Comparison of ENCODE assay signal across 16 cellular contexts in the genomic region with DNA sequence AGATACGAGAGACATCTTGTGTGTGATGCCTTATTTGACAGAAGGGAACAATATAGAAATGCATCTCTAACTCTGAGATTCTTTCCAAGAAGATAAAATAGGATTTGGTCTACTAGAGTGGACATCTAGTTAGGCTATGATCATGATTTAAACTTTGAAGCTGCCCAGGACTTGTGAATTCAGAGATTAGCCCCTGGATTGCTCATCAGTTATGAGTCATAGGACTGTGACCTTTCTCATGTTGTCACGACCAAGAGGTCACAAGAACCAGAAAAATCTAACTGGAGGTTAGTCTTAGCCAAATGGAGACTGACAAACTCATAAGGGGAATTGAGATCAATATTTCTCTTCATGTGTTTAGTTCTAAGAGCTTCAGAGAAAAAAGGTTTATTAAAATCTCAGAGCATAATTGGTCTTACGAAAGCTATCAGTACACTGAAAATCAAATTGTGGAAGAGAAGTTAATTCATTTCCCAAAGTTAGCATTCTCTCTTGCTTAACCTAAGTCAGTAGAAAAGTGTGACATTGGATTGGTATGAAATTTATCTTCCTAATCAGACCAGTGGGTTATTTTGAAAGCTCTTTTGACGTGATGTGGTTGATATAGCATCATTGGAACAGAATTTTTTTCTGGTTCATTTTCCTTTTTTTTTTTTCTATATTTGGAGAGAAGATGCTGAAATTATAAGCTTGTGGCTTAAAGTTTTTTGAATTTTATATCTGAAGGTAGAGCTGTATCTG.
DNase-seq lines count a peak whose midpoint lies in the region; ATAC-seq and TF ChIP-seq lines count a peak whose summit lies in the region.
"Had no signal": no experiment of that assay in that cellular context is flagged by ENCODE, and none has a peak within 500 bp of the region (broad histone marks: within the 10 kb centered on the region; RNA-seq: fewer than 3 reads in every experiment).

No MANE protein-coding gene starts in this region.

- no peak for ATAC-seq in IMR-90 (ENCODE audit: low read depth)
- ATAC-seq in upper lobe of left lung (ENCODE audit: low FRiP score in 2 of 2), result no peak
- ATAC-seq in left cardiac atrium, result no peak
- ATAC-seq: left lobe of liver had no signal

- no peak overlapping the region for H3K56ac ChIP-seq in IMR-90 (ENCODE audit: extremely low read depth, insufficient read depth, low read length)

- H3K4ac ChIP-seq in IMR-90 (ENCODE audit: low read depth, low read length), result no peak overlapping the region

- TF ChIP-seq POLR2A in IMR-90 (IDR thresholded peaks at IDR 0.05; ENCODE audit: low read depth, low read length) (no peak), prostate gland (IDR thresholded peaks at IDR 0.05) (no peak), upper lobe of left lung (IDR thresholded peaks at IDR 0.05) (no peak)

- no peak overlapping the region for H2BK15ac ChIP-seq in IMR-90 (ENCODE audit: low read depth, low read length)

- no peak for TF ChIP-seq EP300 in upper lobe of left lung (IDR thresholded peaks at IDR 0.05)

- H3K9ac ChIP-seq in IMR-90 (ENCODE audit: low read depth, low read length), result no peak overlapping the region
- H3K9ac ChIP-seq: BLaER1 had no signal

- intact Hi-C loops in IMR-90 (cut with micrococcal nuclease) (no loop called here), prostate gland (cut with DNase I) (no loop called here), left cardiac atrium (cut with DNase I) (no loop called here)

- no peak overlapping the region for H3K4me2 ChIP-seq in IMR-90 (ENCODE audit: low read depth, low read length)
- H3K4me2 ChIP-seq: BLaER1 had no signal

- no peak overlapping the region for H2BK20ac ChIP-seq in IMR-90 (ENCODE audit: low read depth, low read length)

- H4K91ac ChIP-seq in IMR-90 (ENCODE audit: insufficient read depth, low read depth, low read length), result no peak overlapping the region

- in situ Hi-C loops in IMR-90 (cut with MboI; ENCODE audit: low sequenced_read_pairs), result no loop called here
- in situ Hi-C loops in brain microvascular endothelial cell (cut with HindIII; ENCODE audit: low pct_ligation_motif_present, low sequenced_read_pairs), result no loop called here

- no peaks in the 10 kb centered on the region for H3K79me1 ChIP-seq in IMR-90 (ENCODE audit: low read depth in 1 of 2, low read length in 2 of 2)

- H3K4me1 ChIP-seq in IMR-90 (ENCODE audit: control insufficient read depth, insufficient read depth, low read length) (no peaks in the 10 kb centered on the region), prostate gland (replicated peaks) (no peaks in the 10 kb centered on the region), upper lobe of left lung (no peaks in the 10 kb centered on the region)
- H3K4me1 ChIP-seq: BLaER1, colonic mucosa, sigmoid colon had no signal

- H2AK9ac ChIP-seq in IMR-90 (replicated peaks; ENCODE audit: low read depth, low read length, poor library complexity), result no peak overlapping the region

- H2AFZ ChIP-seq in IMR-90 (replicated peaks; ENCODE audit: low read length, poor library complexity), result no peak overlapping the region

- WGBS in IMR-90 (ENCODE audit: extremely low coverage in 2 of 2, insufficient read length in 1 of 2), 2 experiments, result no CpG with 5 or more reads among the region's 4 CpGs
- 80% methylated on average over 4 of the region's 4 CpGs for WGBS in prostate gland
- WGBS in upper lobe of left lung, 2 donors, result 72 to 75% methylated on average over 4 of the region's 4 CpGs

- H2BK5ac ChIP-seq in IMR-90 (ENCODE audit: low read depth, low read length, poor library complexity, severe bottlenecking), result no peak overlapping the region

- H3K4me3 ChIP-seq in IMR-90 (ENCODE audit: insufficient read depth, low read depth, low read length) (no peak overlapping the region), brain microvascular endothelial cell (ENCODE audit: low read depth, low read length) (no peak overlapping the region), kidney epithelial cell (ENCODE audit: low read depth, low read length) (no peak overlapping the region), prostate gland (no peak overlapping the region), upper lobe of left lung (no peak overlapping the region)
- H3K4me3 ChIP-seq: BLaER1, colonic mucosa, sigmoid colon had no signal

- H3K36me3 ChIP-seq in IMR-90 (ENCODE audit: control insufficient read depth, insufficient read depth, low read length), result no peaks in the 10 kb centered on the region
- no peaks in the 10 kb centered on the region for H3K36me3 ChIP-seq in brain microvascular endothelial cell (replicated peaks)
- no peaks in the 10 kb centered on the region for H3K36me3 ChIP-seq in kidney epithelial cell (ENCODE audit: control insufficient read depth, insufficient read depth, low read length)
- no peaks in the 10 kb centered on the region for H3K36me3 ChIP-seq in prostate gland
- no peaks in the 10 kb centered on the region for H3K36me3 ChIP-seq in upper lobe of left lung
- H3K36me3 ChIP-seq: BLaER1, colonic mucosa, sigmoid colon had no signal

- no peak overlapping the region for H3K23ac ChIP-seq in IMR-90 (ENCODE audit: low read depth, low read length)

- H2BK120ac ChIP-seq in IMR-90 (ENCODE audit: low read depth, low read length), result no peak overlapping the region

- H4K5ac ChIP-seq in IMR-90 (ENCODE audit: low read depth, low read length), result no peak overlapping the region

- H3K9me1 ChIP-seq in IMR-90 (ENCODE audit: insufficient read depth, low read length), result no peaks in the 10 kb centered on the region

- POLR2A ChIA-PET in IMR-90 (lab: Charles Lee; ENCODE audit: unreplicated experiment), result no interaction called here

- H4K20me1 ChIP-seq in IMR-90 (ENCODE audit: insufficient read depth, low read length), result no peaks in the 10 kb centered on the region
- H4K20me1 ChIP-seq: BLaER1 had no signal

- no peak overlapping the region for H3K14ac ChIP-seq in IMR-90 (replicated peaks; ENCODE audit: low read depth, low read length)

- H4K8ac ChIP-seq in IMR-90 (ENCODE audit: low read depth in 2 of 2, low read length in 2 of 2), result no peak overlapping the region

- H3K27ac ChIP-seq in IMR-90 (ENCODE audit: insufficient read depth, low read length), result no peak overlapping the region
- peak overlapping the region; percentile 25 for H3K27ac ChIP-seq in brain microvascular endothelial cell
- no peak overlapping the region for H3K27ac ChIP-seq in prostate gland
- no peak overlapping the region for H3K27ac ChIP-seq in upper lobe of left lung
- H3K27ac ChIP-seq: BLaER1, colonic mucosa, sigmoid colon had no signal

- H3K9me3 ChIP-seq in IMR-90 (ENCODE audit: control insufficient read depth, insufficient read depth, low read length) (no peaks in the 10 kb centered on the region), prostate gland (no peaks in the 10 kb centered on the region), upper lobe of left lung (no peaks in the 10 kb centered on the region)
- H3K9me3 ChIP-seq: BLaER1, colonic mucosa, sigmoid colon had no signal

- no peak overlapping the region for H2AK5ac ChIP-seq in IMR-90 (ENCODE audit: low read depth, low read length)

- no TSS peak for BruUV-seq in IMR-90 (replicated peaks; lab: Mats Ljungman, UMichigan)

- H3K27me3 ChIP-seq in IMR-90 (ENCODE audit: control insufficient read depth, insufficient read depth, low read length) (no peaks in the 10 kb centered on the region), brain microvascular endothelial cell (replicated peaks) (no peaks in the 10 kb centered on the region), kidney epithelial cell (ENCODE audit: control insufficient read depth, insufficient read depth, low read length) (no peaks in the 10 kb centered on the region), prostate gland (replicated peaks; ENCODE audit: insufficient read depth) (no peaks in the 10 kb centered on the region), upper lobe of left lung (no peaks in the 10 kb centered on the region)
- H3K27me3 ChIP-seq: BLaER1, colonic mucosa, sigmoid colon had no signal

- TF ChIP-seq RAD21 in IMR-90 (IDR thresholded peaks at IDR 0.05; ENCODE audit: low read length), result no peak

- dilution Hi-C loops in IMR-90 (cut with HindIII; ENCODE audit: low sequenced_read_pairs, unreplicated experiment), result no loop called here

- no peak overlapping the region for H3K18ac ChIP-seq in IMR-90 (ENCODE audit: low read depth, low read length)

- peak; percentile 58 for DNase-seq in COLO829 (ENCODE audit: low spot score)
- peak; percentile 7 for DNase-seq in IMR-90
- peak; percentile 77 for DNase-seq in brain microvascular endothelial cell
- peak; percentile 14 for DNase-seq in kidney epithelial cell (ENCODE audit: low read depth)
- DNase-seq in prostate gland (ENCODE audit: low spot score), result no peak
- no peak for DNase-seq in upper lobe of left lung
- no peak for DNase-seq in left cardiac atrium
- DNase-seq in stimulated activated CD4-positive, alpha-beta T cell treated with anti-CD3 and anti-CD28 coated beads, Interleukin-12 subunit alpha, Interleukin-12 subunit beta, amount 100 ng/mL, for 4 hours, result no peak
- DNase-seq: activated naive CD8-positive, alpha-beta T cell treated with anti-CD3 and anti-CD28 coated beads for 36 hours; colonic mucosa; GOT3; NCI-H1092 treated with DMSO at 0.1 percent for 48 hours; Right ventricle myocardium superior; sigmoid colon had no signal

- no peak for TF ChIP-seq CTCF in IMR-90 (conservative IDR thresholded peaks at IDR 0.05; ENCODE audit: low read depth, low read length)
- no peak for TF ChIP-seq CTCF in brain microvascular endothelial cell (IDR thresholded peaks at IDR 0.05; ENCODE audit: low read depth, low read length, missing control alignments)
- no peak for TF ChIP-seq CTCF in kidney epithelial cell (IDR thresholded peaks at IDR 0.05; ENCODE audit: insufficient read depth, low read length, poor library complexity, severe bottlenecking)
- TF ChIP-seq CTCF in prostate gland (IDR thresholded peaks at IDR 0.05), result no peak
- no peak for TF ChIP-seq CTCF in upper lobe of left lung (IDR thresholded peaks at IDR 0.05)

- CTCF ChIA-PET in IMR-90 (lab: Yijun Ruan, JAX), result interaction anchor here (0.6 to 1.0 kb wide), 2 partner anchors 10 to 1359 kb away, joined by 3 to 5 read pairs; no protein-coding TSS in a partner anchor

TF ChIP-seq in IMR-90, 13 proteins besides CTCF, POLR2A, EP300 and RAD21 (continues in another document):
- TF ChIP-seq, protein P1, sequence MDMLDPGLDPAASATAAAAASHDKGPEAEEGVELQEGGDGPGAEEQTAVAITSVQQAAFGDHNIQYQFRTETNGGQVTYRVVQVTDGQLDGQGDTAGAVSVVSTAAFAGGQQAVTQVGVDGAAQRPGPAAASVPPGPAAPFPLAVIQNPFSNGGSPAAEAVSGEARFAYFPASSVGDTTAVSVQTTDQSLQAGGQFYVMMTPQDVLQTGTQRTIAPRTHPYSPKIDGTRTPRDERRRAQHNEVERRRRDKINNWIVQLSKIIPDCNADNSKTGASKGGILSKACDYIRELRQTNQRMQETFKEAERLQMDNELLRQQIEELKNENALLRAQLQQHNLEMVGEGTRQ (IDR thresholded peaks at IDR 0.05; ENCODE audit: low read depth, low read length), result no peak
- TF ChIP-seq SMC3 (IDR thresholded peaks at IDR 0.05; ENCODE audit: low read depth, low read length), result no peak
- TF ChIP-seq FOS (IDR thresholded peaks at IDR 0.05; ENCODE audit: low read depth, low read length), result 0 out of 2 replicates have a peak, but pooled peaks have one; percentile 10
- TF ChIP-seq MXI1 (IDR thresholded peaks at IDR 0.05; ENCODE audit: borderline replicate concordance, low read depth, low read length), result no peak
- no peak for TF ChIP-seq NFE2L2 (IDR thresholded peaks at IDR 0.05; ENCODE audit: low read depth, low read length)

Comparison
In these comparisons a context has a peak if more than half of its experiments do, and no peak if none do; other contexts are left out.
1. DNase-seq: peak in COLO829 (single experiment), IMR-90 (single experiment), brain microvascular endothelial cell (single experiment) and kidney epithelial cell (single experiment); none in prostate gland (single experiment), upper lobe of left lung (0 of 2), left cardiac atrium (single experiment) and stimulated activated CD4-positive, alpha-beta T cell treated with anti-CD3 and anti-CD28 coated beads, Interleukin-12 subunit alpha, Interleukin-12 subunit beta, amount 100 ng/mL, for 4 hours (single experiment).